In the genomic region with DNA sequence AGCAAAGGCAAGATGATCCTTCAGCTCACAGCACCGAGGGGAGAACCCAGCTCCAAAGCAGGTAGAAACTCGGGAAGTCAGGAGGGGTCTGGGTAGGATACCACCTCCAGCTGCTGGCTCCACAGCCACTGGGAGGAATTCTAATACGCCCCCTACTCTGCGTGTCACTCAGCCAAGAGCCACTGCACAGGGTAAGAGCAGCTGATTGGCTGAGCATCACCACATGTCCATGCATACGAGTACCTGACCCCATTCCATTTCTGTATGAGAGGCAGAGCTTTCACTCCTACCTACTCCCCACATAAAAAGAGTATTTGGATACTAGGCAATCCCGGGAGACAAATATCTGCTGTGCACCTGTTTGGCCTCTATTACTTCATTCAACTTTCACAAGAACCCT, we compare ENCODE assay signal across 25 cellular contexts.
"Had no signal": no experiment of that assay in that cellular context is flagged by ENCODE, and none has a peak within 500 bp of the region (broad histone marks: within the 10 kb centered on the region; RNA-seq: fewer than 3 reads in every experiment).

No MANE protein-coding gene starts in this region.

- H3K27ac ChIP-seq: heart right ventricle, hepatocyte, left ventricle myocardium inferior, ovary, prostate gland, right atrium auricular region, right lobe of liver, skin epidermis, suprapubic skin, thoracic aorta, tibial artery, upper lobe of right lung had no signal

- H3K4me1 ChIP-seq: heart right ventricle, prostate gland, right atrium auricular region, right lobe of liver, upper lobe of right lung had no signal

- H3K27ac Mint-ChIP-seq: memory B cell; naive thymus-derived CD8-positive, alpha-beta T cell; nephron; stimulated activated naive CD8-positive, alpha-beta T cell treated with anti-CD3 and anti-CD28 coated beads, Interleukin-15, Interleukin-2, amounts not matched to agents 100 ng/mL and 50 ng/mL, for 24 hours had no signal

- H3K4me1 Mint-ChIP-seq: memory B cell; naive thymus-derived CD8-positive, alpha-beta T cell; neural crest cell had no signal

- H3K36me3 ChIP-seq: heart right ventricle, left ventricle myocardium inferior, ovary, prostate gland, right atrium auricular region, right lobe of liver, suprapubic skin, thoracic aorta, tibial artery, upper lobe of right lung had no signal

- FAIRE-seq: urothelium cell line had no signal

- H3K4me3 ChIP-seq: heart right ventricle, hepatocyte, left ventricle myocardium inferior, ovary, prostate gland, right atrium auricular region, right lobe of liver, skin epidermis, suprapubic skin, thoracic aorta, tibial artery, upper lobe of right lung had no signal

- DNase-seq: heart right ventricle; islet precursor cell; left ventricle myocardium inferior; naive thymus-derived CD8-positive, alpha-beta T cell; ovary; right lobe of liver; stimulated activated CD4-positive, alpha-beta T cell treated with anti-CD3 and anti-CD28 coated beads, Interleukin-12 subunit alpha, Interleukin-12 subunit beta, amount 100 ng/mL, for 4 hours; stimulated activated CD4-positive, alpha-beta T cell treated with anti-CD3 and anti-CD28 coated beads, Interleukin-15, amount 100 ng/mL, for 24 hours; stimulated activated CD4-positive, alpha-beta T cell treated with anti-CD3 and anti-CD28 coated beads, Interleukin-2, amount 100 ng/mL, for 24 hours; stimulated activated CD4-positive, alpha-beta T cell treated with anti-CD3 and anti-CD28 coated beads, Interleukin-4, amount 100 ng/mL, for 1 hour; stimulated activated naive CD4-positive, alpha-beta T cell; tibial artery; trophoblast cell; upper lobe of right lung had no signal

- H3K9me3 Mint-ChIP-seq: memory B cell; naive thymus-derived CD8-positive, alpha-beta T cell; nephron; neural crest cell; stimulated activated naive CD8-positive, alpha-beta T cell treated with anti-CD3 and anti-CD28 coated beads, Interleukin-15, Interleukin-2, amounts not matched to agents 100 ng/mL and 50 ng/mL, for 24 hours had no signal

- H3K4me2 ChIP-seq: hepatocyte had no signal

- H3K4me3 Mint-ChIP-seq: memory B cell; naive thymus-derived CD8-positive, alpha-beta T cell; nephron; neural crest cell; stimulated activated naive CD8-positive, alpha-beta T cell treated with anti-CD3 and anti-CD28 coated beads, Interleukin-15, Interleukin-2, amounts not matched to agents 100 ng/mL and 50 ng/mL, for 24 hours had no signal

- ATAC-seq: heart right ventricle; naive thymus-derived CD8-positive, alpha-beta T cell; right lobe of liver; upper lobe of right lung had no signal

- H3K9me3 ChIP-seq: heart right ventricle, left ventricle myocardium inferior, ovary, prostate gland, right atrium auricular region, right lobe of liver, suprapubic skin, thoracic aorta, tibial artery, upper lobe of right lung had no signal

- H3K79me2 ChIP-seq: hepatocyte had no signal

- H3K36me3 Mint-ChIP-seq: memory B cell had no signal

- H3K27me3 ChIP-seq: ovary, right atrium auricular region, right lobe of liver had no signal

- H2AFZ ChIP-seq: hepatocyte had no signal
